ENCODE assay signal across 8 cellular contexts in the genomic region with DNA sequence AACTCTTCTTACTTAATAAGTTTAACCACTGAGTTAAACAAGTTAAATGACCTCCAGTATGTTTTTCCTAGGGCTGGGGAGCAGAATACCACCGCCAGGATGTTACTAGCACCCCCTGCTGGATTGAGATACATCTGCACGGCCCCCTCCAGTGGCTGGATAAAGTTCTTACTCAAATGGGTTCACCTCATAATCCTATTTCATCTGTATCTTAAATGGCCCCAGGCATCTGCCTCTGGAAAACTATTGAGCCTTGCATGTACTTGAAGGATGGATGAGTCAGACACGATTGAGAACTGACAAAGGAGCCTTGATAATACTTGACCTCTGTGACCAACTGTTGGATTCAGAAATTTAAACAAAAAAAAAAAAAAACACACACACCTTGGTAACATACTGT.
DNase-seq lines count a peak whose midpoint lies in the region; ATAC-seq and TF ChIP-seq lines count a peak whose summit lies in the region.

No MANE protein-coding gene starts in this region.

- no peak overlapping the region for H3K27ac ChIP-seq in CD8-positive, alpha-beta T cell (ENCODE audit: low read depth, low read length)
- no peak overlapping the region for H3K27ac ChIP-seq in effector memory CD4-positive, alpha-beta T cell (ENCODE audit: insufficient read depth, low read length, poor library complexity, severe bottlenecking)

- H3K4me3 ChIP-seq in CD8-positive, alpha-beta T cell (ENCODE audit: low read depth, low read length) = no peak overlapping the region
- no peak overlapping the region for H3K4me3 ChIP-seq in NT2/D1 (ENCODE audit: insufficient read length, low read depth)
- H3K4me3 ChIP-seq in foreskin fibroblast (ENCODE audit: low read depth in 1 of 2, low read length in 2 of 2) = no peak overlapping the region
- H3K4me3 ChIP-seq in effector memory CD4-positive, alpha-beta T cell (ENCODE audit: insufficient read depth, low read depth, low read length, poor library complexity, severe bottlenecking) = no peak overlapping the region

- no peaks in the 10 kb centered on the region for H3K36me3 ChIP-seq in CD8-positive, alpha-beta T cell (ENCODE audit: insufficient read depth, low read length)
- H3K36me3 ChIP-seq in NT2/D1 (ENCODE audit: insufficient read depth, insufficient read length, low read length) = peaks cover 11% of the 10 kb centered on the region
- H3K36me3 ChIP-seq in effector memory CD4-positive, alpha-beta T cell (ENCODE audit: control insufficient read depth, insufficient read depth, low read length) = no peaks in the 10 kb centered on the region

- H3K36me3 Mint-ChIP-seq in CD8-positive, alpha-beta T cell = no peaks in the 10 kb centered on the region
- H3K36me3 Mint-ChIP-seq in osteocyte (ENCODE audit: unreplicated experiment) = peaks cover 45% of the 10 kb centered on the region

- no peaks in the 10 kb centered on the region for H3K9me3 ChIP-seq in CD8-positive, alpha-beta T cell (ENCODE audit: low read length)
- no peaks in the 10 kb centered on the region for H3K9me3 ChIP-seq in NT2/D1 (ENCODE audit: insufficient read depth, low read length)
- no peaks in the 10 kb centered on the region for H3K9me3 ChIP-seq in effector memory CD4-positive, alpha-beta T cell (ENCODE audit: control insufficient read depth, low read length)

- peak in 5 of 7 experiments; percentile 5 to 43 (median 22) for DNase-seq in CD8-positive, alpha-beta T cell
- DNase-seq in NT2/D1 (ENCODE audit: low read depth, low spot score) (peak; percentile 30), foreskin fibroblast (peak; percentile 47 to 83), osteocyte (ENCODE audit: extremely low spot score, unreplicated experiment) (no peak)
- peak; percentile 38 for DNase-seq in activated T-cell treated with anti-CD3 and anti-CD28 coated beads, Interleukin-2, amount 50 U/mL, for 1 hour
- DNase-seq in effector memory CD4-positive, alpha-beta T cell = no peak

- H3K4me1 Mint-ChIP-seq in CD8-positive, alpha-beta T cell (ENCODE audit: low read depth) = no peaks in the 10 kb centered on the region
- H3K4me1 Mint-ChIP-seq in osteocyte (ENCODE audit: unreplicated experiment) = no peaks in the 10 kb centered on the region

- ATAC-seq in CD8-positive, alpha-beta T cell = peak; percentile 59
- ATAC-seq in GM19372 (IDR thresholded peaks at IDR 0.05; ENCODE audit: low read depth, unreplicated experiment) (peak; percentile 98), HG03432 (IDR thresholded peaks at IDR 0.05; ENCODE audit: unreplicated experiment) (peak; percentile 86)

- CTCF ChIA-PET in CD8-positive, alpha-beta T cell (lab: Charles Lee) = interaction anchor here (0.7 to 1.8 kb wide), 3 partner anchors 13 to 324 kb away, joined by 3 to 4 read pairs (median 3); no protein-coding TSS in a partner anchor

- H3K27me3 Mint-ChIP-seq in CD8-positive, alpha-beta T cell (ENCODE audit: low read depth) = peaks cover 5% of the 10 kb centered on the region
- H3K27me3 Mint-ChIP-seq in osteocyte (ENCODE audit: unreplicated experiment) = no peaks in the 10 kb centered on the region

- TF ChIP-seq CTCF in CD8-positive, alpha-beta T cell (IDR thresholded peaks at IDR 0.05) = peak; percentile 52
- TF ChIP-seq CTCF in foreskin fibroblast (IDR thresholded peaks at IDR 0.05; ENCODE audit: low read depth, low read length) = peak; percentile 97
- peak; percentile 84 for TF ChIP-seq CTCF in osteocyte (IDR thresholded peaks at IDR 0.05)

- H3K9me3 Mint-ChIP-seq in CD8-positive, alpha-beta T cell = no peaks in the 10 kb centered on the region
- H3K9me3 Mint-ChIP-seq in osteocyte (ENCODE audit: unreplicated experiment) = peaks cover 4% of the 10 kb centered on the region

- intact Hi-C loops in CD8-positive, alpha-beta T cell (cut with DNase I, micrococcal nuclease) = loop anchor here (1.0 to 5.0 kb wide), 4 partner anchors 323 to 1385 kb away; no protein-coding TSS in a partner anchor

- H3K4me3 Mint-ChIP-seq in CD8-positive, alpha-beta T cell = no peak overlapping the region
- H3K4me3 Mint-ChIP-seq in osteocyte (ENCODE audit: unreplicated experiment) = no peak overlapping the region

- no peak overlapping the region for H3K27ac Mint-ChIP-seq in CD8-positive, alpha-beta T cell
- no peak overlapping the region for H3K27ac Mint-ChIP-seq in osteocyte (ENCODE audit: unreplicated experiment)

- H3K4me1 ChIP-seq in CD8-positive, alpha-beta T cell (ENCODE audit: insufficient read depth, low read length) = no peaks in the 10 kb centered on the region
- no peaks in the 10 kb centered on the region for H3K4me1 ChIP-seq in NT2/D1 (ENCODE audit: insufficient read depth, insufficient read length)
- no peaks in the 10 kb centered on the region for H3K4me1 ChIP-seq in effector memory CD4-positive, alpha-beta T cell (ENCODE audit: control insufficient read depth, insufficient read depth, low read length, poor library complexity, severe bottlenecking)

- POLR2A ChIA-PET in CD8-positive, alpha-beta T cell (lab: Charles Lee) = no interaction called here

- no peak overlapping the region for H3K9ac ChIP-seq in NT2/D1 (ENCODE audit: insufficient read length, low read depth)

- no peaks in the 10 kb centered on the region for H3K27me3 ChIP-seq in CD8-positive, alpha-beta T cell (ENCODE audit: insufficient read depth, low read length)
- H3K27me3 ChIP-seq in NT2/D1 (ENCODE audit: insufficient read depth, insufficient read length) = no peaks in the 10 kb centered on the region
- no peaks in the 10 kb centered on the region for H3K27me3 ChIP-seq in effector memory CD4-positive, alpha-beta T cell (replicated peaks; ENCODE audit: control insufficient read depth, insufficient read depth, low read length, poor library complexity, severe bottlenecking)

Comparison
In these comparisons a context has a peak if more than half of its experiments do, and no peak if none do; other contexts are left out.
1. DNase-seq: peak in CD8-positive, alpha-beta T cell (5 of 7), NT2/D1 (single experiment), activated T-cell treated with anti-CD3 and anti-CD28 coated beads, Interleukin-2, amount 50 U/mL, for 1 hour (single experiment) and foreskin fibroblast (2 of 2); none in osteocyte (single experiment) and effector memory CD4-positive, alpha-beta T cell (0 of 3).
2. Peak in every context shown above with its lines, with median percentiles within 50 percentile points of each other: ATAC-seq and CTCF ChIP-seq.